ENCODE assay signal across 12 cellular contexts in the genomic region with DNA sequence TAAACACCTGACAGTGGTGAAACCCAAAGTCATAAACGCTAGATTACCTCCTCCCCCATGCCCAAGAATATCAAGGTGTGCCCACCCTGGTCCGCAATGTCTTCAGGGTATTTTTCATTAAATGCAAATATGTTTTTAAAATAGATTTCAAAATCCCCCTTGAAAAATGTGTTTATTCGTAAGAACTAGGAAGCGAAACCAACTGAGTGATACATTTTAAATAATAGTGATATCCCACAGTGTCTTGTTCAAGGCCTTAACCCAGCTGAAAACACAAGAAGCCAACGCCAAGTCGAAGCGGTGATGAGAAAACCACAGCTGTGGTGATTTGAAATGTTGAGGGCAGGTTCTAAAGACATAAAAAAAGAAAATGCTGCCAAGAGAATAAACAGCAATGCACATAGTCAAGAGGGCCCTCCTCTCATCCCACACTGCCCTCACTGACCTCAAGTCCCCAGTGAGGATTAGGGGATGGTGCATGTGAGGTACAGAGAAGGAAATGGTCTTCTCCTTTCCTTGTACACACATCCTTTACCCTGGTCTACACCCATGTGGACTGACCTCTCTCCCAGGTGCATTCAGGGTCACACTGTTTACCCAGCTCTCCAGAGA. TPM values are rescaled to one million over a fixed set of nuclear protein-coding genes. Genes with fewer than 3 reads are reported as not detected.
DNase-seq lines count a peak whose midpoint lies in the region; ATAC-seq and TF ChIP-seq lines count a peak whose summit lies in the region.
"Had no signal": no experiment of that assay in that cellular context is flagged by ENCODE, and none has a peak within 500 bp of the region (broad histone marks: within the 10 kb centered on the region; RNA-seq: fewer than 3 reads in every experiment).

No MANE protein-coding gene starts in this region.

- peak; percentile 42 for ATAC-seq in HG02588 (IDR thresholded peaks at IDR 0.05; ENCODE audit: unreplicated experiment)
- ATAC-seq in natural killer cell treated with Interleukin-12 subunit alpha and Interleukin-12 subunit beta and Interleukin-15 and Interleukin-18, amount 100 ng/mL, for 72 hours, result peak; percentile 42 to 55

- no peak overlapping the region for H2AFZ ChIP-seq in MM.1S (ENCODE audit: low read length)

- H3K4me3 Mint-ChIP-seq in natural killer cell treated with Interleukin-12 subunit alpha and Interleukin-12 subunit beta and Interleukin-15 and Interleukin-18, amount 100 ng/mL, for 72 hours, result peak overlapping the region; percentile 15
- H3K4me3 Mint-ChIP-seq in endothelial cell (ENCODE audit: unreplicated experiment), result no peak overlapping the region

- DNase-seq in DMS153 (lab: John Stamatoyannopoulos, UW), result peak; percentile 22
- no peak for DNase-seq in DMS153 treated with DMSO at 0.1 percent for 48 hours (lab: John Stamatoyannopoulos, UW; ENCODE audit: unreplicated experiment)
- DNase-seq in MM.1S, result peak; percentile 8
- DNase-seq in natural killer cell treated with Interleukin-12 subunit alpha and Interleukin-12 subunit beta and Interleukin-15 and Interleukin-18, amount 100 ng/mL, for 72 hours (ENCODE audit: low spot score), result no peak
- no peak for DNase-seq in glomerular visceral epithelial cell (ENCODE audit: extremely low spot score)
- DNase-seq in NOMO-1 treated with dmso at 0.1 percent for 144 hours (lab: John Stamatoyannopoulos, UW; ENCODE audit: unreplicated experiment), result no peak
- DNase-seq in endothelial cell (ENCODE audit: low spot score), result no peak
- DNase-seq: NCI-H2171 treated with DMSO at 0.1 percent for 48 hours had no signal

- TF ChIP-seq CTCF in MM.1S (IDR thresholded peaks at IDR 0.05; ENCODE audit: low read length) (no peak), endothelial cell (IDR thresholded peaks at IDR 0.05; ENCODE audit: unreplicated experiment) (no peak)

- H3K9me3 ChIP-seq in MM.1S (replicated peaks; ENCODE audit: insufficient read depth, low read length), result no peaks in the 10 kb centered on the region

- no peaks in the 10 kb centered on the region for H3K79me2 ChIP-seq in MM.1S (ENCODE audit: low read length)

- H3K4me1 ChIP-seq in MM.1S (ENCODE audit: low read length), result no peaks in the 10 kb centered on the region

- H3K4me1 Mint-ChIP-seq in natural killer cell treated with Interleukin-12 subunit alpha and Interleukin-12 subunit beta and Interleukin-15 and Interleukin-18, amount 100 ng/mL, for 72 hours (ENCODE audit: low read depth in 2 of 2), result peaks cover 40 to 41% of the 10 kb centered on the region in 2 donors
- peaks cover 25% of the 10 kb centered on the region for H3K4me1 Mint-ChIP-seq in endothelial cell (ENCODE audit: unreplicated experiment)

- no peaks in the 10 kb centered on the region for H3K27me3 Mint-ChIP-seq in natural killer cell treated with Interleukin-12 subunit alpha and Interleukin-12 subunit beta and Interleukin-15 and Interleukin-18, amount 100 ng/mL, for 72 hours
- peaks cover 3% of the 10 kb centered on the region for H3K27me3 Mint-ChIP-seq in endothelial cell (ENCODE audit: unreplicated experiment)

- no peaks in the 10 kb centered on the region for H3K36me3 Mint-ChIP-seq in natural killer cell treated with Interleukin-12 subunit alpha and Interleukin-12 subunit beta and Interleukin-15 and Interleukin-18, amount 100 ng/mL, for 72 hours
- H3K36me3 Mint-ChIP-seq in endothelial cell (ENCODE audit: low read depth, unreplicated experiment), result no peaks in the 10 kb centered on the region

- no peaks in the 10 kb centered on the region for H3K9me2 ChIP-seq in MM.1S (replicated peaks; ENCODE audit: insufficient read depth, low read length)

- no peaks in the 10 kb centered on the region for H4K20me1 ChIP-seq in MM.1S (ENCODE audit: insufficient read depth, low read length)

- no peak overlapping the region for H3K4me2 ChIP-seq in MM.1S (ENCODE audit: low read depth, low read length)

- H3K9me3 Mint-ChIP-seq in natural killer cell treated with Interleukin-12 subunit alpha and Interleukin-12 subunit beta and Interleukin-15 and Interleukin-18, amount 100 ng/mL, for 72 hours, result no peaks in the 10 kb centered on the region
- H3K9me3 Mint-ChIP-seq in endothelial cell (ENCODE audit: unreplicated experiment), result no peaks in the 10 kb centered on the region

- H3K27ac ChIP-seq in MM.1S (ENCODE audit: low read length), result peak overlapping the region; percentile 15; the same call in 1 of the 2 replicates
- H3K27ac ChIP-seq: 22Rv1 had no signal

- H3F3A ChIP-seq in MM.1S (ENCODE audit: insufficient read depth, low read length), result no peaks in the 10 kb centered on the region

- H3K9ac ChIP-seq in MM.1S (ENCODE audit: low read length), result no peak overlapping the region

- peak overlapping the region; percentile 57 to 75 for H3K27ac Mint-ChIP-seq in natural killer cell treated with Interleukin-12 subunit alpha and Interleukin-12 subunit beta and Interleukin-15 and Interleukin-18, amount 100 ng/mL, for 72 hours
- no peak overlapping the region for H3K27ac Mint-ChIP-seq in endothelial cell (ENCODE audit: unreplicated experiment)

- no peaks in the 10 kb centered on the region for H3K36me3 ChIP-seq in MM.1S (replicated peaks; ENCODE audit: insufficient read depth, low read length)

- H3K4me3 ChIP-seq in MM.1S (ENCODE audit: low read length), result no peak overlapping the region

- H3K27me3 ChIP-seq in MM.1S (replicated peaks; ENCODE audit: insufficient read depth, low read length), result no peaks in the 10 kb centered on the region

RNA-seq across cellular contexts. Expression of gene KCNJ1, which starts 25.5 kb away (rescaled TPM):
- total RNA-seq in natural killer cell treated with Interleukin-12 subunit alpha and Interleukin-12 subunit beta and Interleukin-15 and Interleukin-18, amount 100 ng/mL, for 72 hours, result not detected
- total RNA-seq in endothelial cell (ENCODE audit: unreplicated experiment), result not detected
- total RNA-seq: endothelial cell of umbilical vein, pulmonary artery endothelial cell had no signal

RNA-seq across cellular contexts. Expression of gene KCNJ5, which starts 49.6 kb away (rescaled TPM):
- not detected for total RNA-seq in natural killer cell treated with Interleukin-12 subunit alpha and Interleukin-12 subunit beta and Interleukin-15 and Interleukin-18, amount 100 ng/mL, for 72 hours
- 0.05 TPM for total RNA-seq in endothelial cell (ENCODE audit: unreplicated experiment)
- total RNA-seq: pulmonary artery endothelial cell had no signal

Comparison
In these comparisons a context has a peak if more than half of its experiments do, and no peak if none do; other contexts are left out.
1. DNase-seq: peak in DMS153 (single experiment) and MM.1S (single experiment); none in DMS153 treated with DMSO at 0.1 percent for 48 hours (single experiment), natural killer cell treated with Interleukin-12 subunit alpha and Interleukin-12 subunit beta and Interleukin-15 and Interleukin-18, amount 100 ng/mL, for 72 hours (single experiment), glomerular visceral epithelial cell (single experiment), NOMO-1 treated with dmso at 0.1 percent for 144 hours (single experiment) and endothelial cell (single experiment).